ENCODE assay signal across 1 cellular context in the genomic region with DNA sequence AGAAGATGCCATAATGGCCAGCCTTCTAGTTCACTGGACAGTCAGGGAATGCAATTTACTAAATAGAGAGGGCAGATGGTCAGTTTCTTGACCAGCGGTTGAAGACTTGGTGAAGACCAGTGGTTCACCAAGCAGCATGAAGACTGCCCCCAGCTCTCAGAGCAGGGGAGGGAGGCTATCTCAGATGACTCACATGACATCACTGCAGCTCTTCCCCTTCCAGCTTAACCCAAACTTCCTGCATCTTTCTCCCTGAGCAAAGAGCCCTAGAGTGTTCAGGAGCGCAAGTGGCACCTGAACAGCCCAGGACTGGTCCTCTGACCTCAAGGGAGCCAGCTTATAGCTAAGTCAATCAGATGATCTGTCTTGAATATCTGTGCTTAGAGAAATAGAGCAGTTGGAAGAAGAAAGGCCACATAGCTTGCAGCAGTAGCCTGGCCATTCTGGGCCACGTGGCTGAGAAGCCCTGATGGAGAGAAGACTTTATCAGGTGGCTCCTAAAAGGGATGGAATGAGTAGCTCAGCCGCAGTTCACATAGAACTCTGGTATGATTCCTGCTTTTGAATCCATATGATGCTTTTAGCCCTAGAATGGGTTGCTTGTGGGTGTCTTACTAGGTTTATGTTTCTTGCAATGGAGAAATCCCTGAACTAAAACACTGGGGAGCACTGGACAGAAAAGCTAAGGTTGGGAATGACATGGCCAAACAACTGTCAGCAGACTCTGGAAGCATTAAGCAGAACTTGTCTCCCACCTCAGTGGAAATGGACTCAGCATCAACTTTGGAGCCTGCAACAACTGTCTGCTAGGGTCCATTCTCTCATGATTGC.
TF ChIP-seq lines count a peak whose summit lies in the region.

No MANE protein-coding gene starts in this region.

TF ChIP-seq in K562, 482 proteins besides CTCF, POLR2A, EP300 and RAD21 (continued from another document and continues in another):
- TF ChIP-seq AFF4 (CRISPR knock-in tag; IDR thresholded peaks at IDR 0.05) (no peak), ZBTB40 (IDR thresholded peaks at IDR 0.05) (no peak), ZBTB40 (CRISPR knock-in tag; IDR thresholded peaks at IDR 0.05) (no peak), ESRRA (IDR thresholded peaks at IDR 0.05; ENCODE audit: borderline replicate concordance, low read depth) (no peak), ZNF407 (IDR thresholded peaks at IDR 0.05; ENCODE audit: low read depth) (no peak), KLF16 (IDR thresholded peaks at IDR 0.05) (no peak), ZNF282 (CRISPR knock-in tag; IDR thresholded peaks at IDR 0.05) (no peak), GATA2 (CRISPR knock-in tag; IDR thresholded peaks at IDR 0.05) (no peak), GATAD2A (IDR thresholded peaks at IDR 0.05) (no peak), SUPT5H (IDR thresholded peaks at IDR 0.05) (no peak), FOXP1 (CRISPR knock-in tag; IDR thresholded peaks at IDR 0.05) (no peak), ESRRB (CRISPR knock-in tag; IDR thresholded peaks at IDR 0.05; ENCODE audit: borderline replicate concordance) (no peak), USF2 (CRISPR knock-in tag; IDR thresholded peaks at IDR 0.05) (0 out of 2 replicates have a peak, but pooled peaks have one; percentile 8), ZNF3 (CRISPR knock-in tag; IDR thresholded peaks at IDR 0.05) (no peak), DMBX1 (CRISPR knock-in tag; IDR thresholded peaks at IDR 0.05; ENCODE audit: borderline replicate concordance) (peak; percentile 58; the same call in 1 of the 2 replicates), CBX8 (IDR thresholded peaks at IDR 0.05; ENCODE audit: borderline replicate concordance, extremely low read depth, low read depth, low read length, poor library complexity, severe bottlenecking) (no peak), ADNP (tag; IDR thresholded peaks at IDR 0.05) (no peak), MAFF (IDR thresholded peaks at IDR 0.05; ENCODE audit: low read length) (no peak), HDAC3 (IDR thresholded peaks at IDR 0.05; ENCODE audit: borderline replicate concordance, partially characterized antibody) (no peak), ATF3 (IDR thresholded peaks at IDR 0.05) (peak; percentile 70), ATF3 (CRISPR knock-in tag; conservative IDR thresholded peaks at IDR 0.05) (no peak), NONO (IDR thresholded peaks at IDR 0.05; ENCODE audit: low read depth in 2 of 2, low read length in 1 of 2) (no peak), EHMT2 (IDR thresholded peaks at IDR 0.05) (peak; percentile 78)
- TF ChIP-seq, protein P1, sequence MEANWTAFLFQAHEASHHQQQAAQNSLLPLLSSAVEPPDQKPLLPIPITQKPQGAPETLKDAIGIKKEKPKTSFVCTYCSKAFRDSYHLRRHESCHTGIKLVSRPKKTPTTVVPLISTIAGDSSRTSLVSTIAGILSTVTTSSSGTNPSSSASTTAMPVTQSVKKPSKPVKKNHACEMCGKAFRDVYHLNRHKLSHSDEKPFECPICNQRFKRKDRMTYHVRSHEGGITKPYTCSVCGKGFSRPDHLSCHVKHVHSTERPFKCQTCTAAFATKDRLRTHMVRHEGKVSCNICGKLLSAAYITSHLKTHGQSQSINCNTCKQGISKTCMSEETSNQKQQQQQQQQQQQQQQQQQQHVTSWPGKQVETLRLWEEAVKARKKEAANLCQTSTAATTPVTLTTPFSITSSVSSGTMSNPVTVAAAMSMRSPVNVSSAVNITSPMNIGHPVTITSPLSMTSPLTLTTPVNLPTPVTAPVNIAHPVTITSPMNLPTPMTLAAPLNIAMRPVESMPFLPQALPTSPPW (CRISPR knock-in tag; IDR thresholded peaks at IDR 0.05): no peak
